Comparison of ENCODE assay signal across 8 cellular contexts in genomic region chr11:65887723-65888162, GRCh38. TPM values are rescaled to one million over a fixed set of nuclear protein-coding genes. Genes with fewer than 3 reads are reported as not detected.
DNase-seq lines count a peak whose midpoint lies in the region; ATAC-seq and TF ChIP-seq lines count a peak whose summit lies in the region.

No MANE protein-coding gene starts in this region.

- H3K27me3 ChIP-seq in HCT116 (ENCODE audit: insufficient read depth, low read length) (no peaks in the 10 kb centered on the region), suprapubic skin (no peaks in the 10 kb centered on the region)

- H3K4me3 ChIP-seq in HCT116 (replicated peaks in 1 of 2; ENCODE audit: low read depth in 1 of 2, low read length in 2 of 2) (peak overlapping the region; percentile 90 to 92), suprapubic skin (peak overlapping the region; percentile 65)

- H3K27ac ChIP-seq in HCT116 (ENCODE audit: low read depth, low read length) (peak overlapping the region; percentile 97), suprapubic skin (peak overlapping the region; percentile 95)

- H3K36me3 ChIP-seq in HCT116 (ENCODE audit: control insufficient read depth in 1 of 2, insufficient read depth in 2 of 2, low read length in 2 of 2) (peaks cover 14 to 45% of the 10 kb centered on the region in 2 experiments), suprapubic skin (peaks cover 25% of the 10 kb centered on the region)

- H3K4me1 ChIP-seq in HCT116 (ENCODE audit: control insufficient read depth in 1 of 2, insufficient read depth in 2 of 2, low read length in 2 of 2), result peaks cover 18 to 68% of the 10 kb centered on the region in 2 experiments
- H3K4me1 ChIP-seq in suprapubic skin, result peaks cover 50% of the 10 kb centered on the region

- no peak for TF ChIP-seq EP300 in suprapubic skin (IDR thresholded peaks at IDR 0.05)

- no peak for TF ChIP-seq CTCF in HCT116 (IDR thresholded peaks at IDR 0.05 in 2 of 3, conservative IDR thresholded peaks at IDR 0.05 in 1 of 3; ENCODE audit: borderline replicate concordance in 1 of 3, insufficient read depth in 1 of 3, low read depth in 2 of 3, low read length in 2 of 3)
- TF ChIP-seq CTCF in suprapubic skin (IDR thresholded peaks at IDR 0.05), result no peak

- H3K79me2 ChIP-seq in HCT116 (ENCODE audit: insufficient read depth, low read length), result peaks cover 52% of the 10 kb centered on the region

- H3K9ac ChIP-seq in HCT116 (ENCODE audit: low read length), result peak overlapping the region; percentile 87

- TSS peak; percentile 39 for BruUV-seq in HCT116 (replicated peaks; lab: Mats Ljungman, UMichigan)

- WGBS in suprapubic skin, result 3% methylated on average over 23 of the region's 23 CpGs

- CTCF ChIA-PET in HCT116 (lab: Charles Lee), result interaction anchor here (0.6 to 6.5 kb wide), 25 partner anchors 9 to 255 kb away, joined by 3 to 82 read pairs (median 4); partner anchors contain the start of genes CFL1, CST6, KAT5 and MUS81

- no peaks in the 10 kb centered on the region for H4K20me1 ChIP-seq in HCT116 (ENCODE audit: insufficient read depth)

- no peaks in the 10 kb centered on the region for H3K9me2 ChIP-seq in HCT116 (ENCODE audit: insufficient read depth)

- RAD21 ChIA-PET in HCT116 (lab: Charles Lee; ENCODE audit: low non-redundant PET in 1 of 2, low total read pairs in 2 of 2, uncharacterized antibody in 2 of 2, unreplicated experiment in 2 of 2), result interaction anchor here (0.6 to 3.0 kb wide), 9 partner anchors 16 to 175 kb away, joined by 3 to 10 read pairs (median 4); partner anchors contain the start of gene KAT5 (in 1 of the 2)

- no peak for TF ChIP-seq POLR2A in HCT116 (IDR thresholded peaks at IDR 0.05; ENCODE audit: borderline replicate concordance, extremely low read depth, insufficient read depth, insufficient read length)
- TF ChIP-seq POLR2A in suprapubic skin (IDR thresholded peaks at IDR 0.05), result no peak

- H2AFZ ChIP-seq in HCT116 (ENCODE audit: low read depth, low read length, poor library complexity, severe bottlenecking), result no peak overlapping the region

- peak; percentile 45 for DNase-seq in AG08395 (ENCODE audit: low spot score)
- no peak for DNase-seq in HCT116 (ENCODE audit: low read depth, low spot score)
- peak; percentile 37 for DNase-seq in activated naive CD4-positive, alpha-beta T cell treated with anti-CD3 and anti-CD28 coated beads, Interleukin-2, amount 50 U/mL, for 16 hours
- DNase-seq in inferior parietal cortex (ENCODE audit: extremely low spot score), result peak; percentile 29
- DNase-seq in suprapubic skin (ENCODE audit: low spot score in 2 of 2), result no peak
- DNase-seq in pons (ENCODE audit: low spot score), result no peak
- no peak for DNase-seq in DMS114 treated with DMSO at 0.1 percent for 48 hours (lab: John Stamatoyannopoulos, UW; ENCODE audit: unreplicated experiment)

- peak overlapping the region; percentile 98 for H3K4me2 ChIP-seq in HCT116 (ENCODE audit: low read length)

- no peaks in the 10 kb centered on the region for H3K9me3 ChIP-seq in HCT116 (ENCODE audit: control insufficient read depth in 1 of 2, insufficient read depth in 1 of 2, low read depth in 1 of 2, low read length in 2 of 2)
- no peaks in the 10 kb centered on the region for H3K9me3 ChIP-seq in suprapubic skin

- ATAC-seq in HCT116, result no peak
- no peak for ATAC-seq in HG02763 (IDR thresholded peaks at IDR 0.05; ENCODE audit: unreplicated experiment)

- POLR2A ChIA-PET in HCT116 (lab: Charles Lee), result interaction anchor here (0.6 to 8.5 kb wide), 12 partner anchors 14 to 176 kb away, joined by 3 to 124 read pairs (median 8); partner anchors contain the start of genes CFL1, FOSL1, KAT5 and MUS81

- TF ChIP-seq RAD21 in HCT116 (IDR thresholded peaks at IDR 0.05; ENCODE audit: low read depth), result no peak

- intact Hi-C loops in HCT116 (cut with micrococcal nuclease), result loop anchor here (2.0 kb wide), 2 partner anchors 73 to 175 kb away; partner anchors contain the start of genes KAT5 and SART1

TF ChIP-seq in HCT116, 20 proteins besides CTCF, POLR2A, EP300 and RAD21:
- TF ChIP-seq ZFX (IDR thresholded peaks at IDR 0.05), result 0 out of 2 replicates have a peak, but pooled peaks have one; percentile 32
- TF ChIP-seq, protein P1, sequence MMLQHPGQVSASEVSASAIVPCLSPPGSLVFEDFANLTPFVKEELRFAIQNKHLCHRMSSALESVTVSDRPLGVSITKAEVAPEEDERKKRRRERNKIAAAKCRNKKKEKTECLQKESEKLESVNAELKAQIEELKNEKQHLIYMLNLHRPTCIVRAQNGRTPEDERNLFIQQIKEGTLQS (IDR thresholded peaks at IDR 0.05), result no peak

RNA-seq across cellular contexts. Expression of gene FIBP, which starts 0.5 kb away (rescaled TPM):
- total RNA-seq in HCT116 (2021; ENCODE audit: unreplicated experiment) (96.0 TPM), suprapubic skin (10 to 100 TPM; 46.9 to 89.3 (median 74.6) TPM)
- 124 and 137 TPM in 2 replicates for polyA plus RNA-seq in HCT116 (2012)

RNA-seq across cellular contexts. Expression of gene CCDC85B, which starts 2.7 kb away (rescaled TPM):
- 84.3 TPM for total RNA-seq in HCT116 (2021; ENCODE audit: unreplicated experiment)
- polyA plus RNA-seq in HCT116 (2012), result 87.5 and 88.5 TPM in 2 replicates
- total RNA-seq in suprapubic skin, result 10 to 100 TPM; 16.0 to 35.8 (median 28.0) TPM

RNA-seq across cellular contexts. Expression of gene CTSW, which starts 8.1 kb away (rescaled TPM):
- total RNA-seq in HCT116 (2021; ENCODE audit: unreplicated experiment), result not detected
- 0.25 and 0.44 TPM in 2 replicates for polyA plus RNA-seq in HCT116 (2012)
- 1 to 10 TPM in 2 of 4 donors, under 1 TPM in 1, not detected in 1; 0.76 to 5.0 (median 1.4) TPM for total RNA-seq in suprapubic skin

RNA-seq across cellular contexts. Expression of gene FOSL1, which starts 12.4 kb away (rescaled TPM):
- total RNA-seq in HCT116 (2021; ENCODE audit: unreplicated experiment) (125 TPM), suprapubic skin (100 to 1,000 TPM in 1 of 4 donors, 10 to 100 TPM in 1, 1 to 10 TPM in 2; 5.0 to 118 (median 28.9) TPM)
- polyA plus RNA-seq in HCT116 (2012), result 243 and 251 TPM in 2 replicates

RNA-seq across cellular contexts. Expression of gene EFEMP2, which starts 15.1 kb away (rescaled TPM):
- 8.4 TPM for total RNA-seq in HCT116 (2021; ENCODE audit: unreplicated experiment)
- polyA plus RNA-seq in HCT116 (2012), result 6.1 and 6.9 TPM in 2 replicates
- total RNA-seq in suprapubic skin, result 10 to 100 TPM in 3 of 4 donors, 1 to 10 TPM in 1; 7.3 to 22.0 (median 13.0) TPM

Comparison
In these comparisons a context has a peak if more than half of its experiments do, and no peak if none do; other contexts are left out.
1. DNase-seq: peak in AG08395 (single experiment), activated naive CD4-positive, alpha-beta T cell treated with anti-CD3 and anti-CD28 coated beads, Interleukin-2, amount 50 U/mL, for 16 hours (single experiment) and inferior parietal cortex (single experiment); none in HCT116 (single experiment), suprapubic skin (0 of 2), pons (single experiment) and DMS114 treated with DMSO at 0.1 percent for 48 hours (single experiment).